In genomic region chr15:30991301-30992072, GRCh38 we compare ENCODE assay signal across 8 cellular contexts. TPM values are rescaled to one million over a fixed set of nuclear protein-coding genes. Genes with fewer than 3 reads are reported as not detected.
DNase-seq lines count a peak whose midpoint lies in the region; ATAC-seq and TF ChIP-seq lines count a peak whose summit lies in the region.

Gene MTMR10, minus strand, starts transcription at chr15:30991628. Its CDS starts 122 bp downstream, at chr15:30991506.

- H3K27ac Mint-ChIP-seq in activated CD8-positive, alpha-beta T cell treated with anti-CD3 and anti-CD28 coated beads, Interleukin-2, amount 10 ng/mL, durations not matched to agents 7 days and 5 days: peak within 1 kb of the TSS; percentile 91

- H3K4me3 ChIP-seq in AG04450 (ENCODE audit: low read depth, low read length) (peak within 1 kb of the TSS; percentile 88), mesenchymal stem cell (ENCODE audit: insufficient read depth in 1 of 2, low read depth in 1 of 2, low read length in 2 of 2) (peak within 1 kb of the TSS; percentile 97 to 99)
- H3K4me3 ChIP-seq in effector memory CD4-positive, alpha-beta T cell (ENCODE audit: insufficient read depth, low read depth, low read length, poor library complexity, severe bottlenecking): peak within 1 kb of the TSS; percentile 99

- peak within 1 kb of the TSS; percentile 53 for H2AK5ac ChIP-seq in mesenchymal stem cell (ENCODE audit: low read length, severe bottlenecking)

- peaks cover 3% of the 10 kb centered on the region for H3K36me3 ChIP-seq in effector memory CD4-positive, alpha-beta T cell (ENCODE audit: control insufficient read depth, insufficient read depth, low read length)
- peaks cover 3 to 12% of the 10 kb centered on the region in 2 experiments for H3K36me3 ChIP-seq in mesenchymal stem cell (ENCODE audit: control insufficient read depth in 1 of 2, insufficient read depth in 2 of 2, low read depth in 1 of 2, low read length in 2 of 2)

- peak within 1 kb of the TSS; percentile 91 for H3K4me2 ChIP-seq in mesenchymal stem cell (ENCODE audit: low read length, poor library complexity, severe bottlenecking)

- ATAC-seq in GM18861 (IDR thresholded peaks at IDR 0.05; ENCODE audit: unreplicated experiment) (peak; percentile 78), HG03066 (IDR thresholded peaks at IDR 0.05; ENCODE audit: low read depth, unreplicated experiment) (peak; percentile 81)
- peak; percentile 96 for ATAC-seq in activated CD8-positive, alpha-beta T cell treated with anti-CD3 and anti-CD28 coated beads, Interleukin-2, amount 10 ng/mL, durations not matched to agents 7 days and 5 days

- peak within 1 kb of the TSS; percentile 94 for H3K4me3 Mint-ChIP-seq in activated CD8-positive, alpha-beta T cell treated with anti-CD3 and anti-CD28 coated beads, Interleukin-2, amount 10 ng/mL, durations not matched to agents 7 days and 5 days

- H3K4me1 Mint-ChIP-seq in activated CD8-positive, alpha-beta T cell treated with anti-CD3 and anti-CD28 coated beads, Interleukin-2, amount 10 ng/mL, durations not matched to agents 7 days and 5 days (ENCODE audit: low read depth): peaks cover 24% of the 10 kb centered on the region

- no peak for TF ChIP-seq CTCF in AG04450 (IDR thresholded peaks at IDR 0.05; ENCODE audit: low read depth, low read length)

- peak within 1 kb of the TSS in 1 of 2 experiments; percentile 4 for H2BK12ac ChIP-seq in mesenchymal stem cell (ENCODE audit: low read length in 2 of 2)

- H3K14ac ChIP-seq in mesenchymal stem cell (ENCODE audit: low read length in 2 of 2): peak within 1 kb of the TSS in 1 of 2 experiments; percentile 96

- H3K4ac ChIP-seq in mesenchymal stem cell (ENCODE audit: low read depth in 1 of 2, low read length in 2 of 2): peak within 1 kb of the TSS; percentile 69 to 92

- peak within 1 kb of the TSS; percentile 94 for H2BK5ac ChIP-seq in mesenchymal stem cell (ENCODE audit: low read depth, low read length, poor library complexity, severe bottlenecking)

- peak within 1 kb of the TSS; percentile 77 for H2BK120ac ChIP-seq in mesenchymal stem cell (ENCODE audit: low read depth, low read length)

- under 1% methylated on average over 51 of the region's 100 CpGs for WGBS in mesenchymal stem cell

- peak within 1 kb of the TSS; percentile 88 to 98 for H3K18ac ChIP-seq in mesenchymal stem cell (ENCODE audit: low read depth in 1 of 2, low read length in 2 of 2)

- peak within 1 kb of the TSS; percentile 49 to 89 for H3K23ac ChIP-seq in mesenchymal stem cell (ENCODE audit: low read length in 2 of 2)

- peak within 1 kb of the TSS; percentile 80 for H4K91ac ChIP-seq in mesenchymal stem cell (ENCODE audit: low read length)

- H3K27ac ChIP-seq in AG04450 (ENCODE audit: low read depth, low read length) (peak within 1 kb of the TSS; percentile 88), mesenchymal stem cell (ENCODE audit: low read length, poor library complexity, severe bottlenecking) (peak within 1 kb of the TSS; percentile 67)
- peak within 1 kb of the TSS; percentile 77 for H3K27ac ChIP-seq in effector memory CD4-positive, alpha-beta T cell (ENCODE audit: insufficient read depth, low read length, poor library complexity, severe bottlenecking)

- no peaks in the 10 kb centered on the region for H3K9me3 Mint-ChIP-seq in activated CD8-positive, alpha-beta T cell treated with anti-CD3 and anti-CD28 coated beads, Interleukin-2, amount 10 ng/mL, durations not matched to agents 7 days and 5 days (ENCODE audit: insufficient read depth)

- H2AFZ ChIP-seq in mesenchymal stem cell (ENCODE audit: low read depth, low read length): peak within 1 kb of the TSS; percentile 97

- H3K9me3 ChIP-seq in AG04450 (ENCODE audit: control insufficient read depth, insufficient read depth, low read length): no peaks in the 10 kb centered on the region; the same call in 1 of the 2 replicates
- no peaks in the 10 kb centered on the region for H3K9me3 ChIP-seq in effector memory CD4-positive, alpha-beta T cell (ENCODE audit: control insufficient read depth, low read length)
- no peaks in the 10 kb centered on the region for H3K9me3 ChIP-seq in mesenchymal stem cell (ENCODE audit: control insufficient read depth, low read length)

- peaks cover 6% of the 10 kb centered on the region for H3K27me3 Mint-ChIP-seq in activated CD8-positive, alpha-beta T cell treated with anti-CD3 and anti-CD28 coated beads, Interleukin-2, amount 10 ng/mL, durations not matched to agents 7 days and 5 days (ENCODE audit: low read depth)

- peak within 1 kb of the TSS; percentile 99 for H3K9ac ChIP-seq in mesenchymal stem cell (ENCODE audit: low read length)

- peaks cover 4% of the 10 kb centered on the region for H3K79me1 ChIP-seq in mesenchymal stem cell (replicated peaks; ENCODE audit: low read length, poor library complexity, severe bottlenecking)

- H3K36me3 Mint-ChIP-seq in activated CD8-positive, alpha-beta T cell treated with anti-CD3 and anti-CD28 coated beads, Interleukin-2, amount 10 ng/mL, durations not matched to agents 7 days and 5 days (ENCODE audit: low read depth): peaks cover 17% of the 10 kb centered on the region

- peak within 1 kb of the TSS; percentile 45 for H2BK15ac ChIP-seq in mesenchymal stem cell (ENCODE audit: low read depth, poor library complexity, severe bottlenecking)

- H3K27me3 ChIP-seq in AG04450 (ENCODE audit: control insufficient read depth, insufficient read depth, low read length) (no peaks in the 10 kb centered on the region), mesenchymal stem cell (ENCODE audit: control insufficient read depth in 1 of 2, insufficient read depth in 1 of 2, low read length in 2 of 2) (no peaks in the 10 kb centered on the region)
- H3K27me3 ChIP-seq in effector memory CD4-positive, alpha-beta T cell (replicated peaks; ENCODE audit: control insufficient read depth, insufficient read depth, low read length, poor library complexity, severe bottlenecking): no peaks in the 10 kb centered on the region

- POLR2A ChIA-PET in AG04450 (lab: Yijun Ruan, JAX): interaction anchor here (0.6 to 2.0 kb wide), 6 partner anchors 9 to 138 kb away, joined by 3 to 8 read pairs (median 3); no protein-coding TSS in a partner anchor
- POLR2A ChIA-PET in activated CD8-positive, alpha-beta T cell treated with anti-CD3 and anti-CD28 coated beads, Interleukin-2, amount 10 ng/mL, durations not matched to agents 7 days and 5 days (lab: Charles Lee): interaction anchor here (0.6 to 2.0 kb wide), 12 partner anchors 10 to 164 kb away, joined by 3 to 10 read pairs (median 4); no protein-coding TSS in a partner anchor

- H4K8ac ChIP-seq in mesenchymal stem cell (ENCODE audit: low read length): peak within 1 kb of the TSS; percentile 89

- H3K4me1 ChIP-seq in effector memory CD4-positive, alpha-beta T cell (ENCODE audit: control insufficient read depth, insufficient read depth, low read length, poor library complexity, severe bottlenecking): peaks cover 19% of the 10 kb centered on the region
- peaks cover 6% of the 10 kb centered on the region for H3K4me1 ChIP-seq in mesenchymal stem cell (ENCODE audit: control insufficient read depth, insufficient read depth, low read depth, low read length)

- CTCF ChIA-PET in AG04450 (lab: Charles Lee): interaction anchor here (2.6 kb wide), 1 partner anchor 137 kb away, joined by 19 read pairs; no protein-coding TSS in a partner anchor
- CTCF ChIA-PET in activated CD8-positive, alpha-beta T cell treated with anti-CD3 and anti-CD28 coated beads, Interleukin-2, amount 10 ng/mL, durations not matched to agents 7 days and 5 days (lab: Charles Lee): interaction anchor here (1.2 to 1.8 kb wide), 2 partner anchors 12 to 499 kb away, joined by 3 to 6 read pairs; no protein-coding TSS in a partner anchor

- DNase-seq in AG04450 (ENCODE audit: low read depth, low spot score) (peak; percentile 32), NCI-H69 (lab: John Stamatoyannopoulos, UW) (peak; percentile 92), mesenchymal stem cell (peak; percentile 80)
- DNase-seq in activated CD8-positive, alpha-beta T cell treated with anti-CD3 and anti-CD28 coated beads, Interleukin-2, amount 10 ng/mL, durations not matched to agents 7 days and 5 days: peak; percentile 74
- peak; percentile 56 to 62 (median 61) for DNase-seq in effector memory CD4-positive, alpha-beta T cell
- DNase-seq in stimulated activated CD8-positive, alpha-beta memory T cell treated with anti-CD3 and anti-CD28 coated beads, Interleukin-12 subunit alpha, Interleukin-12 subunit beta, amount 100 ng/mL, for 24 hours (ENCODE audit: extremely low read depth): peak; percentile 28

RNA-seq across cellular contexts. Expression of gene MTMR10, which starts in this region (rescaled TPM):
- polyA plus RNA-seq in AG04450 (2011; rRNA removed): 12.9 and 17.7 TPM in 2 replicates
- 9.4 and 16.3 TPM in 2 replicates for polyA minus RNA-seq in AG04450 (2011; rRNA and poly(A)+ RNA removed)
- 10 to 100 TPM; 21.9 to 22.3 TPM for total RNA-seq in activated CD8-positive, alpha-beta T cell treated with anti-CD3 and anti-CD28 coated beads, Interleukin-2, amount 10 ng/mL, durations not matched to agents 7 days and 5 days
- polyA plus RNA-seq in mesenchymal stem cell (2013, experiment 1 of 2): 6.6 TPM
- 6.7 TPM for polyA plus RNA-seq in mesenchymal stem cell (2013, experiment 2 of 2)

Comparison
In these comparisons a context has a peak if more than half of its experiments do, and no peak if none do; other contexts are left out.
1. Peak in every context shown above with its lines: DNase-seq, ATAC-seq, H3K4me3 ChIP-seq and H3K27ac ChIP-seq.
2. DNase-seq: peak in every context shown above with its lines; median percentile 92 in NCI-H69; 80 in mesenchymal stem cell; 74 in activated CD8-positive, alpha-beta T cell treated with anti-CD3 and anti-CD28 coated beads, Interleukin-2, amount 10 ng/mL, durations not matched to agents 7 days and 5 days; 61 in effector memory CD4-positive, alpha-beta T cell; 32 in AG04450; 28 in stimulated activated CD8-positive, alpha-beta memory T cell treated with anti-CD3 and anti-CD28 coated beads, Interleukin-12 subunit alpha, Interleukin-12 subunit beta, amount 100 ng/mL, for 24 hours.